ENCODE assay signal across 13 cellular contexts in the genomic region with DNA sequence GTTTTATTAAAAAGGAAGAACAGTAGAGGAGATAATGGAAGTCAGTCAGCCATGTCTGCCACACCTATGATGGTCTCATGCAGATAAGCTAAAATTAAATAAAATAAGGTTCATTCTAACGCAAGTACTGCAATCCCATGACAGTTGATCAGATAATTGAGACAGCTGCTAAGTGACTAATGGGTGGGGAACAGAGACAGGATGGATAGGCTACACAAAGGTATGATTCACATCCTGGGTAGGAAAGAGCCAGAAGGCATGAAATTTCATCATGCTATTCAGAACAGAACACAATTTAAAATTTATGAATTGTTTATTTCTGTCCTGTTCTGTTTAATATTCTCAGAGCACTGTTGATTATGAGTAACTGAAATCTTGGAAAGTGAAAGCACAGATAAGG.
DNase-seq lines count a peak whose midpoint lies in the region; ATAC-seq and TF ChIP-seq lines count a peak whose summit lies in the region.
"Had no signal": no experiment of that assay in that cellular context is flagged by ENCODE, and none has a peak within 500 bp of the region (broad histone marks: within the 10 kb centered on the region; RNA-seq: fewer than 3 reads in every experiment).

No MANE protein-coding gene starts in this region.

- intact Hi-C loops in PC-3 (cut with micrococcal nuclease) (loop anchor here (2.0 to 10.0 kb wide), 4 partner anchors 139 to 266 kb away; no protein-coding TSS in a partner anchor), Calu3 (cut with micrococcal nuclease; ENCODE audit: unreplicated experiment) (no loop called here)

- TF ChIP-seq CTCF in PC-3 (conservative IDR thresholded peaks at IDR 0.05; ENCODE audit: low read depth, low read length) (no peak), Calu3 (IDR thresholded peaks at IDR 0.05; ENCODE audit: unreplicated experiment) (no peak)

- in situ Hi-C loops in HAP-1 (cut with MboI; ENCODE audit: low sequenced_read_pairs) = no loop called here

- no peaks in the 10 kb centered on the region for H3K36me3 Mint-ChIP-seq in Calu3 (ENCODE audit: insufficient read depth, unreplicated experiment)
- H3K36me3 Mint-ChIP-seq: brain had no signal

- H3K27me3 ChIP-seq in PC-3 (ENCODE audit: low read length) = no peaks in the 10 kb centered on the region
- H3K27me3 ChIP-seq in HAP-1 (ENCODE audit: low read depth) = no peaks in the 10 kb centered on the region
- H3K27me3 ChIP-seq: sigmoid colon, thyroid gland had no signal

- no peaks in the 10 kb centered on the region for H3K27me3 Mint-ChIP-seq in Calu3 (ENCODE audit: unreplicated experiment)
- H3K27me3 Mint-ChIP-seq: brain had no signal

- no peak overlapping the region for H3K27ac Mint-ChIP-seq in Calu3 (ENCODE audit: unreplicated experiment)

- no peaks in the 10 kb centered on the region for H4K20me1 ChIP-seq in PC-3 (ENCODE audit: low read length)

- BruUV-seq in PC-3 (replicated peaks; lab: Mats Ljungman, UMichigan) (no TSS peak), Calu3 (replicated peaks; lab: Mats Ljungman, UMichigan) (no TSS peak)

- peak overlapping the region; percentile 16; the same call in 1 of the 2 replicates for H2AFZ ChIP-seq in PC-3 (ENCODE audit: low read length)

- peaks cover 22% of the 10 kb centered on the region for H3K4me1 ChIP-seq in PC-3 (ENCODE audit: insufficient read depth, low read length)
- peaks cover 15% of the 10 kb centered on the region for H3K4me1 ChIP-seq in HAP-1
- H3K4me1 ChIP-seq: sigmoid colon, thyroid gland had no signal

- POLR2A ChIA-PET in PC-3 (lab: Charles Lee; ENCODE audit: unreplicated experiment) = no interaction called here

- H3K4me2 ChIP-seq in PC-3 (ENCODE audit: low read length) = peak overlapping the region; percentile 88

- peak overlapping the region; percentile 99 for H3K27ac ChIP-seq in PC-3 (ENCODE audit: low read length)
- H3K27ac ChIP-seq: sigmoid colon, thyroid gland had no signal

- H3K4me3 ChIP-seq in PC-3 (ENCODE audit: low read length) (peak overlapping the region; percentile 57), skeletal muscle cell (ENCODE audit: low read depth, low read length) (no peak overlapping the region), HAP-1 (no peak overlapping the region)
- H3K4me3 ChIP-seq: sigmoid colon, thyroid gland had no signal

- H3K9me3 ChIP-seq in PC-3 (ENCODE audit: low read length) = no peaks in the 10 kb centered on the region
- H3K9me3 ChIP-seq in HAP-1 = no peaks in the 10 kb centered on the region
- H3K9me3 ChIP-seq: sigmoid colon, thyroid gland had no signal

- CTCF ChIA-PET in PC-3 (lab: Charles Lee) = no interaction called here
- CTCF ChIA-PET in Calu3 (lab: Charles Lee) = no interaction called here

- DNase-seq in GM04503 (ENCODE audit: low read depth) (peak; percentile 3), PC-3 (peak; percentile 89), fibroblast of gingiva (ENCODE audit: low read depth) (peak; percentile 31), skeletal muscle cell (ENCODE audit: low read depth) (peak; percentile 57), HAP-1 (ENCODE audit: low spot score in 2 of 2) (no peak), Kasumi-1 (lab: John Stamatoyannopoulos, UW) (no peak), Calu3 (no peak)
- DNase-seq: KBM-7, NCI-H446, sigmoid colon, thyroid gland had no signal

- no peaks in the 10 kb centered on the region for H3K4me1 Mint-ChIP-seq in Calu3 (ENCODE audit: low read depth, unreplicated experiment)

- no peaks in the 10 kb centered on the region for H3K36me3 ChIP-seq in PC-3 (ENCODE audit: low read depth, low read length)
- no peaks in the 10 kb centered on the region for H3K36me3 ChIP-seq in HAP-1 (replicated peaks)
- H3K36me3 ChIP-seq: sigmoid colon, thyroid gland had no signal

- H3K79me2 ChIP-seq in PC-3 (ENCODE audit: low read length) = no peaks in the 10 kb centered on the region

- no peaks in the 10 kb centered on the region for H3K9me2 ChIP-seq in PC-3 (replicated peaks; ENCODE audit: low read length)

- peak overlapping the region; percentile 87 for H3K9ac ChIP-seq in PC-3 (ENCODE audit: low read length)

- H3K9me3 Mint-ChIP-seq in Calu3 (ENCODE audit: low read depth, unreplicated experiment) = peaks cover 4% of the 10 kb centered on the region

- H3K4me3 Mint-ChIP-seq in Calu3 (ENCODE audit: low read depth, unreplicated experiment) = no peak overlapping the region
- H3K4me3 Mint-ChIP-seq: brain had no signal

- peaks cover 3% of the 10 kb centered on the region for H3F3A ChIP-seq in PC-3 (ENCODE audit: low read length, unreplicated experiment)

- ATAC-seq in PC-3 (peak; percentile 89), GM18868 (IDR thresholded peaks at IDR 0.05; ENCODE audit: unreplicated experiment) (no peak)

Comparison
In these comparisons a context has a peak if more than half of its experiments do, and no peak if none do; other contexts are left out.
1. DNase-seq: peak in GM04503 (single experiment), PC-3 (single experiment), fibroblast of gingiva (single experiment) and skeletal muscle cell (single experiment); none in HAP-1 (0 of 2), Kasumi-1 (0 of 2) and Calu3 (single experiment).